Comparison of ENCODE assay signal across 9 cellular contexts in the genomic region with DNA sequence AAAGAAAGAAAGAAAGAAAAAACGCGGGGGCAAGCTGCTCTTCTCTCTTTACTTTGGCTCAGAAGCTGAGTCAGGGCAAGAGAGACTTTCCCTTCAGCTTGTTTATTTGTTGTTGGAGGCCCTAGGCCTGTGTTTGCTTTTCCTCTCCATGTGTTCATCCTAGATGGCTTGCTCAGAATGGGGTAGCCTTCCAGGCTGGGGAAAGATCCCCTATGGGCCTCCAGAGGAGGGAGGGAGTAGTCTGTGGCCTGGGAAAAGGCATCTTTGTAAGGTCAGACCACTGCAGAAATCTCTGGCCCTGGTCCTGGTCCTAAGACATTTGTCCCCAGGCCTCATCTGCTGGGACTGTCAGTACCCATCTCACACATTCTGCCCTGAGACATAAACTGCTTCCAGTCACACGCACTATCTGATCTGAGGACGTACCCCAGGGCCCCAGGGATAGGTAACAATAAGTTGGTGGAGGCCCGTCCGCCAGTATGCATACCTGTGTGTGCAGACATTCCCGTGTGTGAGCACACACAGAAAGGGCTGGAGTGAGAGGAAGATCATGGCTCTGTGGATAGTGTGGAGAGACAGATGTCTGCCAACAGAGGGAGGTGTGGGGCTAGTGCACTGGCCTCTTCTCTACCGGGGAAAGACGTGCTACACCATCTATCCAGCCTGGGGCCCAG. TPM values are rescaled to one million over a fixed set of nuclear protein-coding genes. Genes with fewer than 3 reads are reported as not detected.
DNase-seq lines count a peak whose midpoint lies in the region; ATAC-seq, FAIRE-seq and TF ChIP-seq lines count a peak whose summit lies in the region.
"Had no signal": no experiment of that assay in that cellular context is flagged by ENCODE, and none has a peak within 500 bp of the region (broad histone marks: within the 10 kb centered on the region; RNA-seq: fewer than 3 reads in every experiment).

No MANE protein-coding gene starts in this region.

- DNase-seq in AG04449 (ENCODE audit: low read depth, low spot score): no peak
- DNase-seq in GM12865 (ENCODE audit: low read depth): peak; percentile 61
- peak; percentile 34 to 54 for DNase-seq in NCI-H1930 (lab: John Stamatoyannopoulos, UW)
- peak; percentile 45 to 60 for DNase-seq in activated CD4-positive, alpha-beta T cell treated with anti-CD3 and anti-CD28 coated beads, Interleukin-2, amount 50 U/mL, for 48 hours
- peak; percentile 74 for DNase-seq in epithelial cell of esophagus (ENCODE audit: low read depth)
- DNase-seq in naive B cell: peak; percentile 13
- peak; percentile 78 for DNase-seq in urothelium cell line (ENCODE audit: low spot score)

- peak overlapping the region in 1 of 8 donors; percentile 15 for H3K4me3 Mint-ChIP-seq in naive B cell

- H3K27ac Mint-ChIP-seq in naive B cell: peak overlapping the region in 3 of 6 donors; percentile 52 to 84 (median 53)

- no peaks in the 10 kb centered on the region for H3K36me3 Mint-ChIP-seq in naive B cell

- H3K27me3 Mint-ChIP-seq in naive B cell: no peaks in the 10 kb centered on the region

- no peak for FAIRE-seq in urothelium cell line (lab: Jason Lieb, UNC)

- peak; percentile 81 for TF ChIP-seq CTCF in AG04449 (IDR thresholded peaks at IDR 0.05; ENCODE audit: insufficient read depth, low read length, missing control alignments)
- peak; percentile 61 for TF ChIP-seq CTCF in GM12865 (IDR thresholded peaks at IDR 0.05; ENCODE audit: insufficient read depth, low read depth, low read length, missing control alignments)
- TF ChIP-seq CTCF in epithelial cell of esophagus (IDR thresholded peaks at IDR 0.05; ENCODE audit: insufficient read depth, low read depth, low read length, missing control alignments): peak; percentile 84

- H3K4me3 ChIP-seq in AG04449 (ENCODE audit: low read depth, low read length): no peak overlapping the region
- no peak overlapping the region for H3K4me3 ChIP-seq in GM12865 (ENCODE audit: low read depth, low read length)
- no peak overlapping the region for H3K4me3 ChIP-seq in epithelial cell of esophagus (ENCODE audit: low read length)

- ATAC-seq in naive B cell (ENCODE audit: low read depth in 2 of 2) (no peak), HG03280 (IDR thresholded peaks at IDR 0.05; ENCODE audit: unreplicated experiment) (no peak)

- H3K9me3 Mint-ChIP-seq in naive B cell: no peaks in the 10 kb centered on the region

- CTCF ChIA-PET in AG04449 (lab: Yijun Ruan, JAX): interaction anchor here (0.7 to 26.3 kb wide), 17 partner anchors 8 to 537 kb away, joined by 3 to 538 read pairs (median 5); a partner anchor contains a TSS

- peaks cover 33 to 45% (median 34%) of the 10 kb centered on the region in 3 donors for H3K4me1 Mint-ChIP-seq in naive B cell

- POLR2A ChIA-PET in AG04449 (lab: Yijun Ruan, JAX): no interaction called here

RNA-seq across cellular contexts. Expression of a gene that starts 4.9 kb away (rescaled TPM):
- 1 to 10 TPM; 1.7 to 8.3 (median 4.2) TPM for polyA plus RNA-seq in naive B cell (ENCODE audit: low read depth in 6 of 6)

RNA-seq across cellular contexts. Expression of a gene that starts 12.1 kb away (rescaled TPM):
- 1 to 10 TPM in 1 of 6 donors, under 1 TPM in 2, not detected in 3; 0.25 to 1.1 (median 0.93) TPM for polyA plus RNA-seq in naive B cell (ENCODE audit: low read depth in 6 of 6)
- polyA plus RNA-seq: neural cell had no signal

RNA-seq across cellular contexts. Expression of a gene that starts 55.6 kb away (rescaled TPM):
- polyA plus RNA-seq in naive B cell (ENCODE audit: low read depth in 6 of 6): 100 to 1,000 TPM; 254 to 374 (median 297) TPM
